In genomic region chr16:20257234-20257633, GRCh38 we compare ENCODE assay signal across 23 cellular contexts.
"Had no signal": no experiment of that assay in that cellular context is flagged by ENCODE, and none has a peak within 500 bp of the region (broad histone marks: within the 10 kb centered on the region; RNA-seq: fewer than 3 reads in every experiment).

No MANE protein-coding gene starts in this region.

- H3K4me3 ChIP-seq: colonic mucosa, esophagus squamous epithelium, gastrocnemius medialis, heart right ventricle, left lung, lower lobe of right lung had no signal

- H3K27me3 ChIP-seq: colonic mucosa, esophagus squamous epithelium, gastrocnemius medialis had no signal

- H3K4me3 Mint-ChIP-seq: dendritic cell treated with granulocyte-macrophage colony-stimulating factor and Interleukin-4, amounts not matched to agents 40 ng/mL and 50 ng/mL, for 4 days; effector memory CD8-positive, alpha-beta T cell; endodermal cell had no signal

- DNase-seq: colonic mucosa; cortex of kidney; effector CD8-positive, alpha-beta T cell; effector memory CD8-positive, alpha-beta T cell; endodermal cell; erythroblast; esophagus squamous epithelium; foreskin fibroblast; foreskin melanocyte; gastrocnemius medialis; glutamatergic neuron; head of caudate nucleus; heart right ventricle; hippocampal formation; left cardiac atrium; left lung; left ventricle myocardium superior; lower lobe of right lung; mesenchymal stem cell; midbrain had no signal

- H3K4me1 ChIP-seq: colonic mucosa, esophagus squamous epithelium, gastrocnemius medialis, heart right ventricle, left lung, lower lobe of right lung had no signal

- H3K4me1 Mint-ChIP-seq: endodermal cell had no signal

- H3K36me3 ChIP-seq: colonic mucosa, esophagus squamous epithelium, gastrocnemius medialis, heart right ventricle, left lung, lower lobe of right lung had no signal

- H3K9me3 Mint-ChIP-seq: dendritic cell treated with granulocyte-macrophage colony-stimulating factor and Interleukin-4, amounts not matched to agents 40 ng/mL and 50 ng/mL, for 4 days had no signal

- H3K9me3 ChIP-seq: colonic mucosa, esophagus squamous epithelium, gastrocnemius medialis, lower lobe of right lung had no signal

- H3K27ac ChIP-seq: colonic mucosa, epithelial cell of prostate, esophagus squamous epithelium, gastrocnemius medialis, heart right ventricle, left lung, lower lobe of right lung had no signal

- H3K27ac Mint-ChIP-seq: dendritic cell treated with granulocyte-macrophage colony-stimulating factor and Interleukin-4, amounts not matched to agents 40 ng/mL and 50 ng/mL, for 4 days; effector memory CD8-positive, alpha-beta T cell; endodermal cell had no signal

- ATAC-seq: effector memory CD8-positive, alpha-beta T cell; esophagus mucosa; gastrocnemius medialis; heart right ventricle; left cardiac atrium; left lung; left ventricle myocardium superior; lower lobe of right lung had no signal
